ENCODE assay signal across 8 cellular contexts in genomic region chr17:42311240-42312034, GRCh38. TPM values are rescaled to one million over a fixed set of nuclear protein-coding genes. Genes with fewer than 3 reads are reported as not detected.
DNase-seq lines count a peak whose midpoint lies in the region; ATAC-seq, FAIRE-seq and TF ChIP-seq lines count a peak whose summit lies in the region.

No MANE protein-coding gene starts in this region.

- TF ChIP-seq CTCF in RWPE1 (conservative IDR thresholded peaks at IDR 0.05; ENCODE audit: low read depth) (no peak), mesothelial cell of epicardium (IDR thresholded peaks at IDR 0.05; ENCODE audit: unreplicated experiment) (no peak), type B pancreatic cell (conservative IDR thresholded peaks at IDR 0.05) (no peak)

- no peak for ATAC-seq in GM21825 (IDR thresholded peaks at IDR 0.05; ENCODE audit: unreplicated experiment)

- peak overlapping the region; percentile 58 for H3K4me3 Mint-ChIP-seq in activated CD4-positive, alpha-beta T cell treated with anti-CD3 and anti-CD28 coated beads, Interleukin-2, amount 10 ng/mL, durations not matched to agents 7 days and 5 days
- H3K4me3 Mint-ChIP-seq in mesothelial cell of epicardium (peak overlapping the region; percentile 62), type B pancreatic cell (peak overlapping the region; percentile 82)

- DNase-seq in activated CD4-positive, alpha-beta T cell treated with anti-CD3 and anti-CD28 coated beads, Interleukin-2, amount 10 ng/mL, durations not matched to agents 7 days and 5 days = no peak
- DNase-seq in activated CD4-positive, alpha-beta T cell treated with anti-CD3 and anti-CD28 coated beads for 4 hours = no peak
- no peak for DNase-seq in RWPE1 (ENCODE audit: low spot score)
- peak; percentile 47 to 71 for DNase-seq in mesothelial cell of epicardium (ENCODE audit: low spot score in 2 of 2, unreplicated experiment in 2 of 2)
- no peak for DNase-seq in type B pancreatic cell (ENCODE audit: extremely low spot score, unreplicated experiment)
- DNase-seq in NCI-H1105 treated with DMSO at 0.1 percent for 48 hours (lab: John Stamatoyannopoulos, UW) = no peak

- peak overlapping the region; percentile 85 for H3K27ac Mint-ChIP-seq in activated CD4-positive, alpha-beta T cell treated with anti-CD3 and anti-CD28 coated beads, Interleukin-2, amount 10 ng/mL, durations not matched to agents 7 days and 5 days
- H3K27ac Mint-ChIP-seq in mesothelial cell of epicardium (peak overlapping the region; percentile 97), type B pancreatic cell (peak overlapping the region; percentile 86)

- H3K27ac ChIP-seq in RWPE1 = peak overlapping the region; percentile 41

- peaks cover 67% of the 10 kb centered on the region for H3K36me3 Mint-ChIP-seq in activated CD4-positive, alpha-beta T cell treated with anti-CD3 and anti-CD28 coated beads, Interleukin-2, amount 10 ng/mL, durations not matched to agents 7 days and 5 days (ENCODE audit: low read depth)
- H3K36me3 Mint-ChIP-seq in mesothelial cell of epicardium (peaks cover 13% of the 10 kb centered on the region), type B pancreatic cell (peaks cover 7% of the 10 kb centered on the region)

- CTCF ChIA-PET in activated CD4-positive, alpha-beta T cell treated with anti-CD3 and anti-CD28 coated beads, Interleukin-2, amount 10 ng/mL, durations not matched to agents 7 days and 5 days (lab: Charles Lee) = interaction anchor here (0.6 to 22.5 kb wide), 13 partner anchors 10 to 216 kb away, joined by 3 to 357 read pairs (median 5); partner anchors contain the start of genes KCNH4 and STAT3
- CTCF ChIA-PET in RWPE1 (lab: Yijun Ruan, JAX) = interaction anchor here (0.6 to 2.1 kb wide), 10 partner anchors 9 to 1125 kb away, joined by 3 to 10 read pairs (median 4); no protein-coding TSS in a partner anchor

- H3K4me1 Mint-ChIP-seq in activated CD4-positive, alpha-beta T cell treated with anti-CD3 and anti-CD28 coated beads, Interleukin-2, amount 10 ng/mL, durations not matched to agents 7 days and 5 days = peaks cover 72% of the 10 kb centered on the region
- H3K4me1 Mint-ChIP-seq in mesothelial cell of epicardium (peaks cover 31% of the 10 kb centered on the region), type B pancreatic cell (ENCODE audit: unreplicated experiment) (peaks cover 16% of the 10 kb centered on the region)

- no peaks in the 10 kb centered on the region for H3K9me3 Mint-ChIP-seq in activated CD4-positive, alpha-beta T cell treated with anti-CD3 and anti-CD28 coated beads, Interleukin-2, amount 10 ng/mL, durations not matched to agents 7 days and 5 days
- no peaks in the 10 kb centered on the region for H3K9me3 Mint-ChIP-seq in mesothelial cell of epicardium
- H3K9me3 Mint-ChIP-seq in type B pancreatic cell = no peaks in the 10 kb centered on the region

- no peaks in the 10 kb centered on the region for H3K27me3 Mint-ChIP-seq in activated CD4-positive, alpha-beta T cell treated with anti-CD3 and anti-CD28 coated beads, Interleukin-2, amount 10 ng/mL, durations not matched to agents 7 days and 5 days
- H3K27me3 Mint-ChIP-seq in mesothelial cell of epicardium (ENCODE audit: low read depth) = no peaks in the 10 kb centered on the region
- no peaks in the 10 kb centered on the region for H3K27me3 Mint-ChIP-seq in type B pancreatic cell

- POLR2A ChIA-PET in activated CD4-positive, alpha-beta T cell treated with anti-CD3 and anti-CD28 coated beads, Interleukin-2, amount 10 ng/mL, durations not matched to agents 7 days and 5 days (lab: Charles Lee) = no interaction called here
- POLR2A ChIA-PET in RWPE1 (lab: Yijun Ruan, JAX; ENCODE audit: low non-redundant PET) = no interaction called here

- peak; percentile 91 for FAIRE-seq in endometrium (lab: Jason Lieb, UNC)

RNA-seq across cellular contexts. Expression of gene STAT5A, which starts 23.1 kb away (rescaled TPM):
- total RNA-seq in activated CD4-positive, alpha-beta T cell treated with anti-CD3 and anti-CD28 coated beads, Interleukin-2, amount 10 ng/mL, durations not matched to agents 7 days and 5 days = 100 to 1,000 TPM in 1 of 2 experiments, 10 to 100 TPM in 1; 99.5 to 108 TPM
- total RNA-seq in mesothelial cell of epicardium (9.5 to 11.7 TPM (median 11.2 TPM) in 3 replicates), type B pancreatic cell (ENCODE audit: low replicate concordance) (1.6 and 2.0 TPM in 2 replicates)

RNA-seq across cellular contexts. Expression of gene STAT5B, which starts 35.2 kb away (rescaled TPM):
- 100 to 1,000 TPM; 150 to 164 TPM for total RNA-seq in activated CD4-positive, alpha-beta T cell treated with anti-CD3 and anti-CD28 coated beads, Interleukin-2, amount 10 ng/mL, durations not matched to agents 7 days and 5 days
- total RNA-seq in mesothelial cell of epicardium (47.7 to 52.3 TPM (median 50.6 TPM) in 3 replicates), type B pancreatic cell (ENCODE audit: low replicate concordance) (22.0 and 42.3 TPM in 2 replicates)

Comparison
In these comparisons a context has a peak if more than half of its experiments do, and no peak if none do; other contexts are left out.
1. DNase-seq: peak in mesothelial cell of epicardium (2 of 2); none in activated CD4-positive, alpha-beta T cell treated with anti-CD3 and anti-CD28 coated beads, Interleukin-2, amount 10 ng/mL, durations not matched to agents 7 days and 5 days (single experiment), activated CD4-positive, alpha-beta T cell treated with anti-CD3 and anti-CD28 coated beads for 4 hours (0 of 2), RWPE1 (single experiment), type B pancreatic cell (single experiment) and NCI-H1105 treated with DMSO at 0.1 percent for 48 hours (single experiment).
2. Peak in every context shown above with its lines, with median percentiles within 50 percentile points of each other: H3K27ac Mint-ChIP-seq and H3K4me3 Mint-ChIP-seq.